Comparison of ENCODE assay signal across 1 cellular context in genomic region chr3:183099838-183100204, GRCh38.
TF ChIP-seq lines count a peak whose summit lies in the region.

No MANE protein-coding gene starts in this region.

TF ChIP-seq in K562, 482 proteins besides CTCF, POLR2A, EP300 and RAD21 (continued from another document):
- TF ChIP-seq SFPQ (IDR thresholded peaks at IDR 0.05; ENCODE audit: low read depth, low read length) (no peak), HDAC8 (tag; IDR thresholded peaks at IDR 0.05) (no peak)
